In the genomic region with DNA sequence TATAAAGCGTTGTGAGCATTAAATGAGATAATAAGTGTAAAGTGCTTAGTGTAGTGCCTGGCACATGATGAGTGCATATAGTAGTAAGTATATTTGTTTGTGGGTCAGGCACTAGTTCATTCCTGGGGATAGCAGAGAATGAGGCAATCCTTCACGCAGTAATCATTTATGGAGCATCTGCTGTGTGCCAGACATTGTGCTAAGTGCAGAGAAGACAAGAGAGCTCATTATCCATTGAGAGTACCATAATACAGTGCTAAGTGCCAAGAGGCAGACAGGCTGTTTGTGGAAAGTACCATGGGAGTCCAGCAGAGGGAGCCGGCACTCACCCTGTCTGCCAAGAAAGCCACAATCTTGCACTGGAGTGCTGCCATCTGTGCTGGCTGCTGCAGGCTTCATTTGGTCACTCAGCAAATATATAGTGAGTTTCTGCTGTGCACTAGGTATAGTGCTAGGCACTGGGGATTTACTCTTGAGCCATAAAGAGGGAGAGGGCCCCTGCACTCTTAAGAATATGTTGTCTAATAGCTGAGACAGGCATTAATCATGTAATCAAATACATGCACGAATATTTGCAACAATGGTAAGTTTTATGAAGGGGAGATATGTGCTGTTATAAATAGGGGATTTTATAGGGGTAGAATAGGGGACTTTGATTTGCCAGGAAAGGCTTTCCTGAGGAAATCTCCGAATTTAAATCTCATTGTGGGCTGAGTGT, we compare ENCODE assay signal across 1 cellular context.
TF ChIP-seq lines count a peak whose summit lies in the region.

No MANE protein-coding gene starts in this region.

TF ChIP-seq in endothelial cell of umbilical vein, 7 proteins besides CTCF, POLR2A, EP300 and RAD21 (continued from another document):
- no peak for TF ChIP-seq EZH2 (IDR thresholded peaks at IDR 0.05; ENCODE audit: borderline replicate concordance, low read depth, low read length, severe bottlenecking)
